ENCODE assay signal across 14 cellular contexts in genomic region chr13:59776924-59777690, GRCh38.
DNase-seq lines count a peak whose midpoint lies in the region; ATAC-seq and TF ChIP-seq lines count a peak whose summit lies in the region.
"Had no signal": no experiment of that assay in that cellular context is flagged by ENCODE, and none has a peak within 500 bp of the region (broad histone marks: within the 10 kb centered on the region; RNA-seq: fewer than 3 reads in every experiment).

No MANE protein-coding gene starts in this region.

- TF ChIP-seq CTCF in Caco-2 (IDR thresholded peaks at IDR 0.05; ENCODE audit: insufficient read depth in 1 of 2, low read depth in 1 of 2, low read length in 1 of 2, severe bottlenecking in 1 of 2, unreplicated experiment in 1 of 2), result no peak

- H3K4me1 ChIP-seq in Caco-2, result peaks cover 49% of the 10 kb centered on the region
- H3K4me1 ChIP-seq: colonic mucosa had no signal

- no peaks in the 10 kb centered on the region for H3K27me3 Mint-ChIP-seq in Caco-2 (ENCODE audit: insufficient read depth, unreplicated experiment)
- H3K27me3 Mint-ChIP-seq in activated naive CD4-positive, alpha-beta T cell treated with anti-CD3 and anti-CD28 coated beads, Interleukin-2, amount 10 ng/mL, durations not matched to agents 7 days and 5 days, result no peaks in the 10 kb centered on the region
- H3K27me3 Mint-ChIP-seq: naive B cell had no signal

- H3K4me1 Mint-ChIP-seq in Caco-2 (ENCODE audit: low read depth, unreplicated experiment), result peaks cover 17% of the 10 kb centered on the region
- H3K4me1 Mint-ChIP-seq in activated naive CD4-positive, alpha-beta T cell treated with anti-CD3 and anti-CD28 coated beads, Interleukin-2, amount 10 ng/mL, durations not matched to agents 7 days and 5 days, result no peaks in the 10 kb centered on the region
- H3K4me1 Mint-ChIP-seq: naive B cell had no signal

- no peak overlapping the region for H3K4me3 Mint-ChIP-seq in Caco-2 (ENCODE audit: unreplicated experiment)
- no peak overlapping the region for H3K4me3 Mint-ChIP-seq in activated naive CD4-positive, alpha-beta T cell treated with anti-CD3 and anti-CD28 coated beads, Interleukin-2, amount 10 ng/mL, durations not matched to agents 7 days and 5 days
- H3K4me3 Mint-ChIP-seq: activated T-cell treated with anti-CD3 and anti-CD28 coated beads, Interleukin-2, amount 50 U/mL, for 4 hours; naive B cell had no signal

- CTCF ChIA-PET in Caco-2 (lab: Charles Lee), result no interaction called here
- CTCF ChIA-PET in activated naive CD4-positive, alpha-beta T cell treated with anti-CD3 and anti-CD28 coated beads, Interleukin-2, amount 10 ng/mL, durations not matched to agents 7 days and 5 days (lab: Charles Lee), result no interaction called here

- H3K36me3 Mint-ChIP-seq in Caco-2 (ENCODE audit: insufficient read depth, unreplicated experiment), result peaks cover 20% of the 10 kb centered on the region
- peaks cover 2% of the 10 kb centered on the region for H3K36me3 Mint-ChIP-seq in activated naive CD4-positive, alpha-beta T cell treated with anti-CD3 and anti-CD28 coated beads, Interleukin-2, amount 10 ng/mL, durations not matched to agents 7 days and 5 days
- H3K36me3 Mint-ChIP-seq: naive B cell had no signal

- H3K9me3 ChIP-seq in Caco-2, result no peaks in the 10 kb centered on the region
- H3K9me3 ChIP-seq: colonic mucosa, thoracic aorta had no signal

- no peak overlapping the region for H3K4me3 ChIP-seq in Caco-2 (ENCODE audit: low read depth, low read length)
- H3K4me3 ChIP-seq: colonic mucosa, thoracic aorta had no signal

- POLR2A ChIA-PET in Caco-2 (lab: Charles Lee), result no interaction called here

- no peaks in the 10 kb centered on the region for H3K9me3 Mint-ChIP-seq in Caco-2 (ENCODE audit: unreplicated experiment)
- no peaks in the 10 kb centered on the region for H3K9me3 Mint-ChIP-seq in activated naive CD4-positive, alpha-beta T cell treated with anti-CD3 and anti-CD28 coated beads, Interleukin-2, amount 10 ng/mL, durations not matched to agents 7 days and 5 days
- H3K9me3 Mint-ChIP-seq: activated T-cell treated with anti-CD3 and anti-CD28 coated beads, Interleukin-2, amount 50 U/mL, for 4 hours; naive B cell had no signal

- no peaks in the 10 kb centered on the region for H3K27me3 ChIP-seq in Caco-2 (replicated peaks; ENCODE audit: control insufficient read depth, insufficient read depth, low read length)
- H3K27me3 ChIP-seq: colonic mucosa had no signal

- no peak for DNase-seq in Caco-2
- peak; percentile 37 for DNase-seq in glomerular endothelial cell (ENCODE audit: extremely low read depth, low read depth, low spot score)
- no peak for DNase-seq in stimulated activated naive CD4-positive, alpha-beta T cell treated with Interleukin-2 at 50 U/mL for 16 hours (lab: John Stamatoyannopoulos, UW)
- no peak for DNase-seq in activated naive CD4-positive, alpha-beta T cell treated with anti-CD3 and anti-CD28 coated beads, Interleukin-2, amount 10 ng/mL, durations not matched to agents 7 days and 5 days
- no peak for DNase-seq in stimulated activated CD4-positive, alpha-beta T cell treated with anti-CD3 and anti-CD28 coated beads, Interleukin-1b, Interleukin-23, amount 100 ng/mL, for 48 hours
- no peak for DNase-seq in NCI-H1092 treated with DMSO at 0.1 percent for 48 hours (lab: John Stamatoyannopoulos, UW)
- DNase-seq: activated T-cell treated with anti-CD3 and anti-CD28 coated beads, Interleukin-2, amount 50 U/mL, for 4 hours; colonic mucosa; naive B cell; NCI-H82; stimulated activated CD4-positive, alpha-beta T cell treated with anti-CD3 and anti-CD28 coated beads, Interleukin-4, amount 100 ng/mL, for 4 hours had no signal

- peak overlapping the region; percentile 45 for H3K27ac Mint-ChIP-seq in Caco-2 (ENCODE audit: unreplicated experiment)
- H3K27ac Mint-ChIP-seq in activated naive CD4-positive, alpha-beta T cell treated with anti-CD3 and anti-CD28 coated beads, Interleukin-2, amount 10 ng/mL, durations not matched to agents 7 days and 5 days, result no peak overlapping the region

- no peaks in the 10 kb centered on the region for H3K36me3 ChIP-seq in Caco-2 (ENCODE audit: control insufficient read depth, insufficient read depth, low read length)
- H3K36me3 ChIP-seq: colonic mucosa, thoracic aorta had no signal

- intact Hi-C loops in Caco-2 (cut with micrococcal nuclease; ENCODE audit: unreplicated experiment), result no loop called here

- BruUV-seq in Caco-2 (replicated peaks; lab: Mats Ljungman, UMichigan), result no TSS peak

- ATAC-seq in HG02759 (IDR thresholded peaks at IDR 0.05; ENCODE audit: unreplicated experiment) (peak; percentile 55), SK-N-SH treated with all-trans-retinoic acid at 6 μM for 48 hours (peak; percentile 61)
- ATAC-seq: activated T-cell treated with anti-CD3 and anti-CD28 coated beads, Interleukin-2, amount 50 U/mL, for 4 hours had no signal

TF ChIP-seq in SK-N-SH treated with all-trans-retinoic acid at 6 μM for 48 hours, 23 proteins besides CTCF, POLR2A, EP300 and RAD21:
- no peak for TF ChIP-seq BACH2 (CRISPR knock-in tag; IDR thresholded peaks at IDR 0.05; ENCODE audit: borderline replicate concordance)
- TF ChIP-seq ZC3H10 (CRISPR knock-in tag; IDR thresholded peaks at IDR 0.05), result no peak
- no peak for TF ChIP-seq RARB (CRISPR knock-in tag; IDR thresholded peaks at IDR 0.05)
- TF ChIP-seq, protein P1, sequence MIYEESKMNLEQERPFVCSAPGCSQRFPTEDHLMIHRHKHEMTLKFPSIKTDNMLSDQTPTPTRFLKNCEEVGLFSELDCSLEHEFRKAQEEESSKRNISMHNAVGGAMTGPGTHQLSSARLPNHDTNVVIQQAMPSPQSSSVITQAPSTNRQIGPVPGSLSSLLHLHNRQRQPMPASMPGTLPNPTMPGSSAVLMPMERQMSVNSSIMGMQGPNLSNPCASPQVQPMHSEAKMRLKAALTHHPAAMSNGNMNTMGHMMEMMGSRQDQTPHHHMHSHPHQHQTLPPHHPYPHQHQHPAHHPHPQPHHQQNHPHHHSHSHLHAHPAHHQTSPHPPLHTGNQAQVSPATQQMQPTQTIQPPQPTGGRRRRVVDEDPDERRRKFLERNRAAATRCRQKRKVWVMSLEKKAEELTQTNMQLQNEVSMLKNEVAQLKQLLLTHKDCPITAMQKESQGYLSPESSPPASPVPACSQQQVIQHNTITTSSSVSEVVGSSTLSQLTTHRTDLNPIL (CRISPR knock-in tag; IDR thresholded peaks at IDR 0.05; ENCODE audit: low read depth), result no peak
- TF ChIP-seq, protein P2, sequence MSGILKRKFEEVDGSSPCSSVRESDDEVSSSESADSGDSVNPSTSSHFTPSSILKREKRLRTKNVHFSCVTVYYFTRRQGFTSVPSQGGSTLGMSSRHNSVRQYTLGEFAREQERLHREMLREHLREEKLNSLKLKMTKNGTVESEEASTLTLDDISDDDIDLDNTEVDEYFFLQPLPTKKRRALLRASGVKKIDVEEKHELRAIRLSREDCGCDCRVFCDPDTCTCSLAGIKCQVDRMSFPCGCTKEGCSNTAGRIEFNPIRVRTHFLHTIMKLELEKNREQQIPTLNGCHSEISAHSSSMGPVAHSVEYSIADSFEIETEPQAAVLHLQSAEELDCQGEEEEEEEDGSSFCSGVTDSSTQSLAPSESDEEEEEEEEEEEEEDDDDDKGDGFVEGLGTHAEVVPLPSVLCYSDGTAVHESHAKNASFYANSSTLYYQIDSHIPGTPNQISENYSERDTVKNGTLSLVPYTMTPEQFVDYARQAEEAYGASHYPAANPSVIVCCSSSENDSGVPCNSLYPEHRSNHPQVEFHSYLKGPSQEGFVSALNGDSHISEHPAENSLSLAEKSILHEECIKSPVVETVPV (CRISPR knock-in tag; IDR thresholded peaks at IDR 0.05), result no peak
TF ChIP-seq in SK-N-SH treated with all-trans-retinoic acid at 6 μM for 48 hours: peak in this region for 0.
